10 cellular contexts compared by ENCODE assay signal in genomic region chr6:41372526-41373366, GRCh38. TPM values are rescaled to one million over a fixed set of nuclear protein-coding genes. Genes with fewer than 3 reads are reported as not detected.
A peak's percentile ranks its signal among the peaks of the same experiment; 100 is the strongest.
DNase-seq lines count a peak whose midpoint lies in the region; ATAC-seq and TF ChIP-seq lines count a peak whose summit lies in the region.
"Had no signal": no experiment of that assay in that cellular context is flagged by ENCODE, and none has a peak within 500 bp of the region (broad histone marks: within the 10 kb centered on the region; RNA-seq: fewer than 3 reads in every experiment).

No MANE protein-coding gene starts in this region.

- no peaks in the 10 kb centered on the region for H3K9me3 Mint-ChIP-seq in activated T-helper 1 cell treated with anti-CD3 and anti-CD28 coated beads, Interleukin-12 subunit alpha, Interleukin-12 subunit beta, Interleukin-2, Interleukin-4 antibody, amounts not matched to agents 30 ng/mL and 10 ng/mL and 1 ng/mL, durations not matched to agents 14 hours and 24 hours and 36 hours

- H3K4me3 ChIP-seq in cardiac muscle cell (peak overlapping the region; percentile 19), stomach smooth muscle (ENCODE audit: low read length in 2 of 2) (peak overlapping the region; percentile 54 to 64), gastroesophageal sphincter (peak overlapping the region in 1 of 2 donors; percentile 37)

- DNase-seq in cardiac muscle cell (ENCODE audit: low read depth in 1 of 2, low spot score in 1 of 2) (peak in 1 of 2 donors; percentile 38), Right ventricle myocardium inferior (ENCODE audit: missing footprints) (no peak), iPS-NIHi7 (ENCODE audit: extremely low spot score) (peak; percentile 57), glomerular visceral epithelial cell (ENCODE audit: extremely low spot score) (no peak)
- DNase-seq in activated T-helper 1 cell treated with anti-CD3 and anti-CD28 coated beads, Interleukin-12 subunit alpha, Interleukin-12 subunit beta, Interleukin-2, Interleukin-4 antibody, amounts not matched to agents 30 ng/mL and 10 ng/mL and 1 ng/mL, durations not matched to agents 14 hours and 24 hours and 36 hours (ENCODE audit: low spot score): no peak
- DNase-seq: stimulated activated naive CD4-positive, alpha-beta T cell treated with Interleukin-2 at 50 U/mL for 16 hours had no signal

- H3K4me1 ChIP-seq in cardiac muscle cell (ENCODE audit: low read depth) (peaks cover 27% of the 10 kb centered on the region), stomach smooth muscle (ENCODE audit: control insufficient read depth, insufficient read depth, low read length) (peaks cover 42% of the 10 kb centered on the region), gastroesophageal sphincter (peaks cover 0 to 59% (median 26%) of the 10 kb centered on the region in 3 donors)

- intact Hi-C loops in Right ventricle myocardium inferior (cut with DNase I): no loop called here
- intact Hi-C loops in activated T-helper 1 cell treated with anti-CD3 and anti-CD28 coated beads, Interleukin-12 subunit alpha, Interleukin-12 subunit beta, Interleukin-2, Interleukin-4 antibody, amounts not matched to agents 30 ng/mL and 10 ng/mL and 1 ng/mL, durations not matched to agents 14 hours and 24 hours and 36 hours (cut with micrococcal nuclease): no loop called here

- H3K9ac ChIP-seq in stomach smooth muscle (ENCODE audit: low read length in 2 of 2): no peak overlapping the region

- no peaks in the 10 kb centered on the region for H3K9me3 ChIP-seq in cardiac muscle cell (ENCODE audit: low read depth)
- H3K9me3 ChIP-seq in stomach smooth muscle (ENCODE audit: control insufficient read depth in 2 of 2, low read length in 2 of 2): no peaks in the 10 kb centered on the region
- H3K9me3 ChIP-seq in gastroesophageal sphincter: no peaks in the 10 kb centered on the region

- peak overlapping the region; percentile 75 for H3K27ac Mint-ChIP-seq in activated T-helper 1 cell treated with anti-CD3 and anti-CD28 coated beads, Interleukin-12 subunit alpha, Interleukin-12 subunit beta, Interleukin-2, Interleukin-4 antibody, amounts not matched to agents 30 ng/mL and 10 ng/mL and 1 ng/mL, durations not matched to agents 14 hours and 24 hours and 36 hours

- H3K36me3 ChIP-seq in cardiac muscle cell (no peaks in the 10 kb centered on the region), stomach smooth muscle (ENCODE audit: control insufficient read depth in 2 of 2, insufficient read depth in 2 of 2, low read length in 2 of 2) (no peaks in the 10 kb centered on the region), gastroesophageal sphincter (no peaks in the 10 kb centered on the region)

- peaks cover 24% of the 10 kb centered on the region for H3K4me1 Mint-ChIP-seq in activated T-helper 1 cell treated with anti-CD3 and anti-CD28 coated beads, Interleukin-12 subunit alpha, Interleukin-12 subunit beta, Interleukin-2, Interleukin-4 antibody, amounts not matched to agents 30 ng/mL and 10 ng/mL and 1 ng/mL, durations not matched to agents 14 hours and 24 hours and 36 hours (ENCODE audit: low read depth)

- H3K27me3 ChIP-seq in cardiac muscle cell (peaks cover 88% of the 10 kb centered on the region), stomach smooth muscle (ENCODE audit: control insufficient read depth in 1 of 2, insufficient read depth in 2 of 2, low read length in 2 of 2) (peaks cover 64 to 70% of the 10 kb centered on the region in 2 donors), gastroesophageal sphincter (peaks cover 95% of the 10 kb centered on the region)

- peaks cover 2% of the 10 kb centered on the region for H3K36me3 Mint-ChIP-seq in activated T-helper 1 cell treated with anti-CD3 and anti-CD28 coated beads, Interleukin-12 subunit alpha, Interleukin-12 subunit beta, Interleukin-2, Interleukin-4 antibody, amounts not matched to agents 30 ng/mL and 10 ng/mL and 1 ng/mL, durations not matched to agents 14 hours and 24 hours and 36 hours (ENCODE audit: low read depth)

- TF ChIP-seq CTCF in cardiac muscle cell (IDR thresholded peaks at IDR 0.05; ENCODE audit: low read depth, low read length): no peak
- TF ChIP-seq CTCF in gastroesophageal sphincter (IDR thresholded peaks at IDR 0.05): no peak

- ATAC-seq in Right ventricle myocardium inferior (no peak), gastroesophageal sphincter (no peak), GM18511 (IDR thresholded peaks at IDR 0.05; ENCODE audit: unreplicated experiment) (no peak)

- WGBS in gastroesophageal sphincter (ENCODE audit: low coverage in 1 of 2), 2 donors: 23 to 30% methylated on average over 3 to 6 of the region's 67 CpGs

- TF ChIP-seq POLR2A in gastroesophageal sphincter (IDR thresholded peaks at IDR 0.05): no peak

- peak overlapping the region; percentile 74 for H3K4me3 Mint-ChIP-seq in activated T-helper 1 cell treated with anti-CD3 and anti-CD28 coated beads, Interleukin-12 subunit alpha, Interleukin-12 subunit beta, Interleukin-2, Interleukin-4 antibody, amounts not matched to agents 30 ng/mL and 10 ng/mL and 1 ng/mL, durations not matched to agents 14 hours and 24 hours and 36 hours

- H3K27ac ChIP-seq in cardiac muscle cell (no peak overlapping the region), stomach smooth muscle (ENCODE audit: low read length) (no peak overlapping the region), gastroesophageal sphincter (no peak overlapping the region)

- peaks cover 80% of the 10 kb centered on the region for H3K27me3 Mint-ChIP-seq in activated T-helper 1 cell treated with anti-CD3 and anti-CD28 coated beads, Interleukin-12 subunit alpha, Interleukin-12 subunit beta, Interleukin-2, Interleukin-4 antibody, amounts not matched to agents 30 ng/mL and 10 ng/mL and 1 ng/mL, durations not matched to agents 14 hours and 24 hours and 36 hours (ENCODE audit: insufficient read depth)

- TF ChIP-seq EP300 in gastroesophageal sphincter (IDR thresholded peaks at IDR 0.05): no peak

RNA-seq across cellular contexts. Expression of gene NCR2, which starts 37.3 kb away (rescaled TPM):
- total RNA-seq in cardiac muscle cell (not detected in 2 replicates), Right ventricle myocardium inferior (not detected), gastroesophageal sphincter (not detected)
- not detected in 2 replicates for polyA plus RNA-seq in cardiac muscle cell
- not detected in 2 replicates for total RNA-seq in activated T-helper 1 cell treated with anti-CD3 and anti-CD28 coated beads, Interleukin-12 subunit alpha, Interleukin-12 subunit beta, Interleukin-2, Interleukin-4 antibody, amounts not matched to agents 30 ng/mL and 10 ng/mL and 1 ng/mL, durations not matched to agents 14 hours and 24 hours and 36 hours
- total RNA-seq: activated CD8-positive, alpha-beta memory T cell treated with anti-CD3 and anti-CD28 coated beads for 36 hours had no signal
